Comparison of ENCODE assay signal across 8 cellular contexts in the genomic region with DNA sequence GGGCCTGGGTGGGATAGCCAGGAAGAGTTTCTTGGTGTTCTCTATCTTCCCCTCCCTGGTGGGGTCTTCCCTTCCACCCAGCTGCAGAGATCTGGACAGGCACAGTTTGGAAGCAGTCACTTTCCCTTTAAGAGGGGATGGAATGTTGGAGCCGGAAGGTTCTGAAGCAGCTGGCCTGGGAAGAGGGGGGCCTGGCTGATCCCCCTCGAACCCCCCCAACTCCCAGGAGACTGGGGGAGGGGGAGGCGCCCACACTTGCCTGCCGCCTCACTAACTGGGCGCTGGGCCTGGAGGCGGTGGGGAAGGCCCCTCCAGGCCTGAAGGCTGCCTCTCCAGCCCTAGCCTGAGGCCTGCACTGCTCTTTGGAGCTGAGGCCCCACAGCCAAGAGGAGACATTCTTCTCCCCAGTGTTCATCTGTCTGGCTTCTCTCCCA. TPM values are rescaled to one million over a fixed set of nuclear protein-coding genes. Genes with fewer than 3 reads are reported as not detected.
DNase-seq lines count a peak whose midpoint lies in the region; ATAC-seq and TF ChIP-seq lines count a peak whose summit lies in the region.

No MANE protein-coding gene starts in this region.

- H3K9me2 ChIP-seq in Karpas-422 (replicated peaks; ENCODE audit: insufficient read depth, low read length) (no peaks in the 10 kb centered on the region), hepatocyte (replicated peaks; ENCODE audit: insufficient read depth) (no peaks in the 10 kb centered on the region)

- TF ChIP-seq CTCF in DND-41 (IDR thresholded peaks at IDR 0.05; ENCODE audit: borderline replicate concordance, extremely low read depth, low read length, poor library complexity, severe bottlenecking) (no peak), ascending aorta (IDR thresholded peaks at IDR 0.05) (no peak), hepatocyte (IDR thresholded peaks at IDR 0.05; ENCODE audit: poor library complexity) (no peak), psoas muscle (IDR thresholded peaks at IDR 0.05) (no peak)

- H2AFZ ChIP-seq in DND-41 (ENCODE audit: low read depth, low read length): peak overlapping the region; percentile 88
- no peak overlapping the region for H2AFZ ChIP-seq in Karpas-422 (ENCODE audit: low read length)
- H2AFZ ChIP-seq in hepatocyte: peak overlapping the region; percentile 52

- intact Hi-C loops in ascending aorta (cut with DNase I) (loop anchor here (1.0 to 10.0 kb wide), 6 partner anchors 18 to 1062 kb away; a partner anchor contains a TSS), psoas muscle (cut with DNase I) (loop anchor here (2.0 to 10.0 kb wide), 3 partner anchors 16 to 91 kb away; a partner anchor contains a TSS)

- H3K9ac ChIP-seq in DND-41 (ENCODE audit: low read depth, low read length) (peak overlapping the region; percentile 74), Karpas-422 (ENCODE audit: low read length) (peak overlapping the region; percentile 90)

- H3K27me3 ChIP-seq in DND-41 (ENCODE audit: insufficient read depth, low read length, poor library complexity) (no peaks in the 10 kb centered on the region), Karpas-422 (ENCODE audit: low read length) (no peaks in the 10 kb centered on the region), ascending aorta (no peaks in the 10 kb centered on the region), hepatocyte (no peaks in the 10 kb centered on the region), psoas muscle (ENCODE audit: insufficient read depth in 3 of 3, low read length in 2 of 3) (no peaks in the 10 kb centered on the region)

- peaks cover 52% of the 10 kb centered on the region for H3K4me1 ChIP-seq in DND-41 (ENCODE audit: insufficient read depth, low read length)
- peaks cover 18% of the 10 kb centered on the region for H3K4me1 ChIP-seq in Karpas-422 (ENCODE audit: low read length)
- peaks cover 18 to 34% of the 10 kb centered on the region in 2 donors for H3K4me1 ChIP-seq in ascending aorta
- peaks cover 39% of the 10 kb centered on the region for H3K4me1 ChIP-seq in hepatocyte (ENCODE audit: insufficient read depth)
- peaks cover 52% of the 10 kb centered on the region for H3K4me1 ChIP-seq in psoas muscle

- peak overlapping the region; percentile 79 for H3K27ac ChIP-seq in DND-41 (ENCODE audit: low read length)
- 0 out of 2 replicates have a peak overlapping the region, but pooled peaks have one; percentile 24 for H3K27ac ChIP-seq in Karpas-422 (ENCODE audit: low read length)
- H3K27ac ChIP-seq in ascending aorta: peak overlapping the region; percentile 87 to 89
- H3K27ac ChIP-seq in hepatocyte: peak overlapping the region; percentile 94
- H3K27ac ChIP-seq in psoas muscle: peak overlapping the region; percentile 88

- H4K20me1 ChIP-seq in DND-41 (ENCODE audit: insufficient read depth, low read length) (peaks cover 28% of the 10 kb centered on the region), Karpas-422 (ENCODE audit: insufficient read depth, low read depth, low read length) (peaks cover 15% of the 10 kb centered on the region; the same call in 1 of the 2 replicates), hepatocyte (ENCODE audit: insufficient read depth, poor library complexity, severe bottlenecking) (peaks cover 46% of the 10 kb centered on the region)

- DNase-seq in DND-41: peak; percentile 46
- DNase-seq in Karpas-422: peak; percentile 56
- DNase-seq in ascending aorta (ENCODE audit: low spot score in 2 of 2): peak in 1 of 2 donors; percentile 78
- DNase-seq in hepatocyte (ENCODE audit: low spot score): peak; percentile 66
- peak; percentile 71 to 84 for DNase-seq in psoas muscle
- no peak for DNase-seq in mesenteric fat pad (ENCODE audit: low spot score)
- no peak for DNase-seq in activated CD8-positive, alpha-beta memory T cell treated with anti-CD3 and anti-CD28 coated beads, Interleukin-2, amount 50 U/mL, for 4 hours

- H3K4me2 ChIP-seq in DND-41 (ENCODE audit: insufficient read depth, low read length) (peak overlapping the region; percentile 99), Karpas-422 (ENCODE audit: low read depth, low read length, poor library complexity, severe bottlenecking) (peak overlapping the region; percentile 84), hepatocyte (peak overlapping the region; percentile 96)

- WGBS in hepatocyte (ENCODE audit: low lambda C conversion rate, missing lambda C conversion rate): 2% methylated on average over 6 of the region's 6 CpGs
- 0 to 5% (median 2%) methylated on average over 6 of the region's 6 CpGs for WGBS in psoas muscle, 3 donors

- H3K4me3 ChIP-seq in DND-41 (ENCODE audit: low read depth in 1 of 2, low read length in 2 of 2): peak overlapping the region; percentile 74 to 85
- H3K4me3 ChIP-seq in Karpas-422 (ENCODE audit: low read length): peak overlapping the region; percentile 78
- H3K4me3 ChIP-seq in ascending aorta: peak overlapping the region; percentile 80 to 97
- peak overlapping the region; percentile 100 for H3K4me3 ChIP-seq in hepatocyte
- peak overlapping the region; percentile 84 for H3K4me3 ChIP-seq in psoas muscle

- H3K36me3 ChIP-seq in DND-41 (ENCODE audit: insufficient read depth, low read length): peaks cover 13% of the 10 kb centered on the region
- H3K36me3 ChIP-seq in Karpas-422 (ENCODE audit: insufficient read depth, low read length): no peaks in the 10 kb centered on the region
- H3K36me3 ChIP-seq in ascending aorta: no peaks in the 10 kb centered on the region
- no peaks in the 10 kb centered on the region for H3K36me3 ChIP-seq in hepatocyte (replicated peaks; ENCODE audit: insufficient read depth, low read depth)
- H3K36me3 ChIP-seq in psoas muscle (ENCODE audit: insufficient read depth in 1 of 2, low read depth in 1 of 2): no peaks in the 10 kb centered on the region

- ATAC-seq in DND-41 (ENCODE audit: insufficient read depth, low read depth): peak; percentile 44
- ATAC-seq in psoas muscle: peak; percentile 52 to 67 (median 54)
- no peak for ATAC-seq in GM21423 (IDR thresholded peaks at IDR 0.05; ENCODE audit: unreplicated experiment)

- peaks cover 63% of the 10 kb centered on the region for H3K79me2 ChIP-seq in DND-41 (ENCODE audit: insufficient read depth, low read length)
- H3K79me2 ChIP-seq in Karpas-422 (ENCODE audit: low read length): peaks cover 50% of the 10 kb centered on the region
- peaks cover 75% of the 10 kb centered on the region for H3K79me2 ChIP-seq in hepatocyte

- H3K9me3 ChIP-seq in DND-41 (ENCODE audit: insufficient read depth, low read length, severe bottlenecking) (no peaks in the 10 kb centered on the region), Karpas-422 (ENCODE audit: low read length) (no peaks in the 10 kb centered on the region), ascending aorta (no peaks in the 10 kb centered on the region), hepatocyte (ENCODE audit: low read depth) (no peaks in the 10 kb centered on the region), psoas muscle (no peaks in the 10 kb centered on the region)

RNA-seq across cellular contexts. Expression of a gene that starts 1.4 kb away (rescaled TPM):
- total RNA-seq in Karpas-422 (2014; rRNA removed; shearing (Covaris generic); ENCODE audit: low replicate concordance): 62.1 and 106 TPM in 2 replicates
- total RNA-seq in ascending aorta (36.6 TPM), hepatocyte (45.9 and 49.1 TPM in 2 replicates), psoas muscle (10 to 100 TPM; 46.7 to 57.2 (median 47.7) TPM), mesenteric fat pad (68.1 TPM)
- polyA plus RNA-seq in hepatocyte (121 and 154 TPM in 2 replicates), psoas muscle (10 to 100 TPM; 32.3 to 57.6 (median 36.1) TPM)

RNA-seq across cellular contexts. Expression of a gene that starts 18.1 kb away (rescaled TPM):
- total RNA-seq in Karpas-422 (2014; rRNA removed; shearing (Covaris generic); ENCODE audit: low replicate concordance): 212 and 265 TPM in 2 replicates
- 101 TPM for total RNA-seq in ascending aorta
- total RNA-seq in hepatocyte: 222 and 243 TPM in 2 replicates
- polyA plus RNA-seq in hepatocyte: 389 and 436 TPM in 2 replicates
- 100 to 1,000 TPM; 157 to 178 (median 165) TPM for total RNA-seq in psoas muscle
- polyA plus RNA-seq in psoas muscle: 100 to 1,000 TPM; 166 to 299 (median 285) TPM
- total RNA-seq in mesenteric fat pad: 389 TPM

RNA-seq across cellular contexts. Expression of a gene that starts 21.4 kb away (rescaled TPM):
- 59.4 and 68.4 TPM in 2 replicates for total RNA-seq in Karpas-422 (2014; rRNA removed; shearing (Covaris generic); ENCODE audit: low replicate concordance)
- 24.7 TPM for total RNA-seq in ascending aorta
- total RNA-seq in hepatocyte: 34.6 and 35.0 TPM in 2 replicates
- polyA plus RNA-seq in hepatocyte: 35.6 and 41.0 TPM in 2 replicates
- total RNA-seq in psoas muscle: 10 to 100 TPM; 44.0 to 55.1 (median 50.0) TPM
- 100 to 1,000 TPM in 1 of 3 donors, 10 to 100 TPM in 2; 61.4 to 101 (median 80.3) TPM for polyA plus RNA-seq in psoas muscle
- total RNA-seq in mesenteric fat pad: 38.9 TPM

RNA-seq across cellular contexts. Expression of a gene that starts 29.5 kb away (rescaled TPM):
- 61.6 and 62.9 TPM in 2 replicates for total RNA-seq in Karpas-422 (2014; rRNA removed; shearing (Covaris generic); ENCODE audit: low replicate concordance)
- total RNA-seq in ascending aorta (93.3 TPM), hepatocyte (31.6 and 33.1 TPM in 2 replicates), psoas muscle (10 to 100 TPM; 44.1 to 93.0 (median 72.7) TPM), mesenteric fat pad (81.1 TPM)
- polyA plus RNA-seq in hepatocyte (62.7 and 68.8 TPM in 2 replicates), psoas muscle (100 to 1,000 TPM in 1 of 3 donors, 10 to 100 TPM in 2; 68.5 to 108 (median 79.3) TPM)

RNA-seq across cellular contexts. Expression of a gene that starts 59.7 kb away (rescaled TPM):
- not detected in 2 replicates for total RNA-seq in Karpas-422 (2014; rRNA removed; shearing (Covaris generic); ENCODE audit: low replicate concordance)
- not detected for total RNA-seq in ascending aorta
- total RNA-seq in hepatocyte: not detected in 2 replicates
- polyA plus RNA-seq in hepatocyte: not detected in 2 replicates
- total RNA-seq in psoas muscle: not detected
- under 1 TPM in 1 of 3 donors, not detected in 2; 0.01 TPM for polyA plus RNA-seq in psoas muscle
- not detected for total RNA-seq in mesenteric fat pad

Comparison
In these comparisons a context has a peak if more than half of its experiments do, and no peak if none do; other contexts are left out.
1. DNase-seq: peak in DND-41 (single experiment), Karpas-422 (single experiment), hepatocyte (single experiment) and psoas muscle (2 of 2); none in mesenteric fat pad (single experiment) and activated CD8-positive, alpha-beta memory T cell treated with anti-CD3 and anti-CD28 coated beads, Interleukin-2, amount 50 U/mL, for 4 hours (single experiment).
2. H3K27ac ChIP-seq: peak in every context shown above with its lines; median percentile 94 in hepatocyte; 88 in ascending aorta; 88 in psoas muscle; 79 in DND-41; 24 in Karpas-422.
3. Peak in every context shown above with its lines, with median percentiles within 50 percentile points of each other: H3K4me2 ChIP-seq and H3K4me3 ChIP-seq.